ENCODE assay signal across 28 cellular contexts in the genomic region with DNA sequence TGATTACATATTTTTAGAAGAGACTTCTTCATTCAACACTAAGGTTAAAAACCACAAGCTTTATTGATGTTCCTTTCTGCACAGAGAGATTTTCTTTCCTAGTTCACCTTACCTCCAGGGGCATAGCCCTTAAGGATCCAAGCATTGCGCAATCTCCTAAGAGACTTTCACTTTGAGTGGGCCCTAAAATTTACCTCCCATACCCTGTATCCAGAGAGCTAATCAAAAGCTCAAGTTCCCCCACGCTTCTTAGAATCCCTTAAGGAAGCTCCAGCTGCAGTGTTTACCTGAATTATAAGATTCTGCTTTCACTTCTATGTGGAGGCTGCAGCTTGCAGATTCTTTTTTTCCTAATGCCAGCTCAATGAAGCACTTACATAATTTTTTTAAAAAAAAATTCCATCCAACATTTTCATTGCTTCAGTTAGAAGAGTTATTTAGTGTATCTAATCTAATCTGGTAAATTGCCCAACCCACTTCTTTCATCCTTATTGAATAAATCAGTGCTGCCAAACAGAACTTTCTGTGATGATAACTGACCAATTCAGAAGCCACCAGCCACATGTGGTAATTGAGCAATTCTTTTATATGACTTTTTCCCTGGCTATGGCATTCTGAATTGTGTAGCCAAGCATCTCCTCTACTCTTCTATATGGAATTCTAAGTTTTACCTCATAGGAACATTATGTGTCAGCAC. TPM values are rescaled to one million over a fixed set of nuclear protein-coding genes. Genes with fewer than 3 reads are reported as not detected.
DNase-seq lines count a peak whose midpoint lies in the region; ATAC-seq, FAIRE-seq and TF ChIP-seq lines count a peak whose summit lies in the region.
"Had no signal": no experiment of that assay in that cellular context is flagged by ENCODE, and none has a peak within 500 bp of the region (broad histone marks: within the 10 kb centered on the region; RNA-seq: fewer than 3 reads in every experiment).

No MANE protein-coding gene starts in this region.

- no TSS peak for BruUV-seq in IMR-90 (replicated peaks; lab: Mats Ljungman, UMichigan)
- no TSS peak for BruUV-seq in mammary epithelial cell (replicated peaks; lab: Mats Ljungman, UMichigan)

- FAIRE-seq in GM12892 (lab: Jason Lieb, UNC), result no peak

- no peak overlapping the region for H2BK20ac ChIP-seq in IMR-90 (ENCODE audit: low read depth, low read length)

- H2AK9ac ChIP-seq in IMR-90 (replicated peaks; ENCODE audit: low read depth, low read length, poor library complexity), result no peak overlapping the region

- peaks cover 3% of the 10 kb centered on the region for H3K9me3 Mint-ChIP-seq in osteocyte (ENCODE audit: unreplicated experiment)
- H3K9me3 Mint-ChIP-seq: activated naive CD8-positive, alpha-beta T cell treated with anti-CD3 and anti-CD28 coated beads, Interleukin-2, amount 50 U/mL, for 24 hours; nephron progenitor cell; T-helper 2 cell treated with Interferon-gamma antibody and Interleukin-4, amounts not matched to agents 5 μg/mL and 100 μg/mL, for 36 hours had no signal

- H4K91ac ChIP-seq in IMR-90 (ENCODE audit: insufficient read depth, low read depth, low read length), result no peak overlapping the region

- no peak overlapping the region for H3K4me3 Mint-ChIP-seq in osteocyte (ENCODE audit: unreplicated experiment)
- H3K4me3 Mint-ChIP-seq: activated naive CD8-positive, alpha-beta T cell treated with anti-CD3 and anti-CD28 coated beads, Interleukin-2, amount 50 U/mL, for 24 hours; nephron progenitor cell; T-helper 2 cell treated with Interferon-gamma antibody and Interleukin-4, amounts not matched to agents 5 μg/mL and 100 μg/mL, for 36 hours had no signal

- H3K14ac ChIP-seq in IMR-90 (replicated peaks; ENCODE audit: low read depth, low read length), result no peak overlapping the region

- no peak overlapping the region for H3K9ac ChIP-seq in IMR-90 (ENCODE audit: low read depth, low read length)
- no peak overlapping the region for H3K9ac ChIP-seq in mammary epithelial cell (ENCODE audit: insufficient read depth, low read length)

- H3K56ac ChIP-seq in IMR-90 (ENCODE audit: extremely low read depth, insufficient read depth, low read length), result no peak overlapping the region

- no peaks in the 10 kb centered on the region for H4K20me1 ChIP-seq in IMR-90 (ENCODE audit: insufficient read depth, low read length)
- H4K20me1 ChIP-seq in mammary epithelial cell (ENCODE audit: insufficient read depth, low read length), result no peaks in the 10 kb centered on the region

- no peak overlapping the region for H2BK5ac ChIP-seq in IMR-90 (ENCODE audit: low read depth, low read length, poor library complexity, severe bottlenecking)

- ATAC-seq in IMR-90 (ENCODE audit: low read depth), result no peak
- ATAC-seq: activated naive CD8-positive, alpha-beta T cell treated with anti-CD3 and anti-CD28 coated beads, Interleukin-2, amount 50 U/mL, for 24 hours; Right ventricle myocardium inferior had no signal

- H3K4me3 ChIP-seq in IMR-90 (ENCODE audit: insufficient read depth, low read depth, low read length) (no peak overlapping the region), mammary epithelial cell (replicated peaks in 1 of 3; ENCODE audit: insufficient read depth in 1 of 3, low read depth in 2 of 3, low read length in 3 of 3) (peak overlapping the region in 1 of 3 experiments; percentile 10)
- H3K4me3 ChIP-seq: lung, ovary, right atrium auricular region, spleen, tibial nerve had no signal

- no CpG with 5 or more reads among the region's 2 CpGs for WGBS in IMR-90 (ENCODE audit: extremely low coverage in 2 of 2, insufficient read length in 1 of 2), 2 experiments
- 4% methylated on average over 2 of the region's 2 CpGs for WGBS in mammary epithelial cell (ENCODE audit: low coverage, missing lambda C conversion rate)

- H3K4me1 Mint-ChIP-seq in osteocyte (ENCODE audit: unreplicated experiment), result no peaks in the 10 kb centered on the region
- H3K4me1 Mint-ChIP-seq: activated naive CD8-positive, alpha-beta T cell treated with anti-CD3 and anti-CD28 coated beads, Interleukin-2, amount 50 U/mL, for 24 hours; nephron progenitor cell had no signal

- no peaks in the 10 kb centered on the region for H3K27me3 Mint-ChIP-seq in osteocyte (ENCODE audit: unreplicated experiment)

- H3K27me3 ChIP-seq in IMR-90 (ENCODE audit: control insufficient read depth, insufficient read depth, low read length) (no peaks in the 10 kb centered on the region), mammary epithelial cell (ENCODE audit: insufficient read depth, low read length) (no peaks in the 10 kb centered on the region)
- H3K27me3 ChIP-seq: brain microvascular endothelial cell, ovary, right atrium auricular region, spleen, tibial nerve had no signal

- intact Hi-C loops in IMR-90 (cut with micrococcal nuclease), result no loop called here
- intact Hi-C loops in mammary epithelial cell (cut with micrococcal nuclease), result loop anchor here (5.0 kb wide), 1 partner anchor 48 kb away; no protein-coding TSS in a partner anchor

- TF ChIP-seq CTCF in IMR-90 (conservative IDR thresholded peaks at IDR 0.05; ENCODE audit: low read depth, low read length) (no peak), mammary epithelial cell (conservative IDR thresholded peaks at IDR 0.05 in 1 of 2, IDR thresholded peaks at IDR 0.05 in 1 of 2; ENCODE audit: extremely low read depth in 1 of 2, insufficient read depth in 1 of 2, low read depth in 1 of 2, low read length in 2 of 2) (no peak), osteocyte (IDR thresholded peaks at IDR 0.05) (no peak)

- POLR2A ChIA-PET in IMR-90 (lab: Charles Lee; ENCODE audit: unreplicated experiment), result no interaction called here

- TF ChIP-seq POLR2A in IMR-90 (IDR thresholded peaks at IDR 0.05; ENCODE audit: low read depth, low read length) (no peak), GM12892 (IDR thresholded peaks at IDR 0.05; ENCODE audit: low read depth, low read length) (no peak)

- DNase-seq in IMR-90 (no peak), NCI-H226 (peak; percentile 34), mammary epithelial cell (no peak), putamen (ENCODE audit: low spot score) (peak; percentile 73), osteocyte (ENCODE audit: extremely low spot score, unreplicated experiment) (no peak), GM12892 (ENCODE audit: insufficient read length) (no peak)
- DNase-seq in activated T-cell treated with anti-CD3 and anti-CD28 coated beads, Interleukin-2, amount 50 U/mL, for 48 hours, result no peak
- DNase-seq: activated CD4-positive, alpha-beta T cell treated with anti-CD3 and anti-CD28 coated beads for 4 hours; activated CD8-positive, alpha-beta memory T cell treated with anti-CD3 and anti-CD28 coated beads for 24 hours; activated gamma-delta T cell treated with Interleukin-2 at 50 U/mL for 16 hours; activated naive CD8-positive, alpha-beta T cell treated with anti-CD3 and anti-CD28 coated beads, Interleukin-2, amount 50 U/mL, for 24 hours; activated T-cell treated with anti-CD3 and anti-CD28 coated beads, Interleukin-2, amount 50 U/mL, for 1 hour; brain microvascular endothelial cell; effector CD4-positive, alpha-beta T cell; foreskin fibroblast; NCI-H1417 treated with DMSO at 0.1 percent for 48 hours; NCI-H2081 treated with DMSO at 0.1 percent for 48 hours; nephron progenitor cell; ovary; spleen; stimulated activated CD4-positive, alpha-beta T cell treated with anti-CD3 and anti-CD28 coated beads, Interleukin-2, amount 100 ng/mL, for 48 hours had no signal

- no peaks in the 10 kb centered on the region for H3K79me1 ChIP-seq in IMR-90 (ENCODE audit: low read depth in 1 of 2, low read length in 2 of 2)

- H3K23ac ChIP-seq in IMR-90 (ENCODE audit: low read depth, low read length), result no peak overlapping the region

- H3K4me2 ChIP-seq in IMR-90 (ENCODE audit: low read depth, low read length), result no peak overlapping the region
- peak overlapping the region; percentile 77 for H3K4me2 ChIP-seq in mammary epithelial cell (ENCODE audit: insufficient read depth, low read depth, low read length)

- H2AFZ ChIP-seq in IMR-90 (replicated peaks; ENCODE audit: low read length, poor library complexity) (no peak overlapping the region), mammary epithelial cell (ENCODE audit: low read depth, low read length) (peak overlapping the region; percentile 60)

- in situ Hi-C loops in IMR-90 (cut with MboI; ENCODE audit: low sequenced_read_pairs) (no loop called here), mammary epithelial cell (cut with MboI; ENCODE audit: low sequenced_read_pairs in 2 of 2) (no loop called here)

- no peak for TF ChIP-seq RAD21 in IMR-90 (IDR thresholded peaks at IDR 0.05; ENCODE audit: low read length)

- H4K8ac ChIP-seq in IMR-90 (ENCODE audit: low read depth in 2 of 2, low read length in 2 of 2), result no peak overlapping the region

- H3K36me3 ChIP-seq in IMR-90 (ENCODE audit: control insufficient read depth, insufficient read depth, low read length) (no peaks in the 10 kb centered on the region), mammary epithelial cell (ENCODE audit: insufficient read depth, low read length) (no peaks in the 10 kb centered on the region)
- H3K36me3 ChIP-seq: brain microvascular endothelial cell, ovary, right atrium auricular region, spleen, tibial nerve had no signal

- H3K9me3 ChIP-seq in IMR-90 (ENCODE audit: control insufficient read depth, insufficient read depth, low read length) (no peaks in the 10 kb centered on the region), mammary epithelial cell (replicated peaks; ENCODE audit: insufficient read depth, low read length) (no peaks in the 10 kb centered on the region)
- H3K9me3 ChIP-seq: ovary, right atrium auricular region, spleen, tibial nerve had no signal

- H3K36me3 Mint-ChIP-seq in osteocyte (ENCODE audit: unreplicated experiment), result no peaks in the 10 kb centered on the region

- H2AK5ac ChIP-seq in IMR-90 (ENCODE audit: low read depth, low read length), result no peak overlapping the region

- no peak overlapping the region for H3K18ac ChIP-seq in IMR-90 (ENCODE audit: low read depth, low read length)

- H3K4me1 ChIP-seq in IMR-90 (ENCODE audit: control insufficient read depth, insufficient read depth, low read length) (no peaks in the 10 kb centered on the region), mammary epithelial cell (ENCODE audit: insufficient read depth, low read length) (peaks cover 19% of the 10 kb centered on the region)
- H3K4me1 ChIP-seq: right atrium auricular region, spleen, tibial nerve had no signal

- CTCF ChIA-PET in IMR-90 (lab: Yijun Ruan, JAX), result interaction anchor here (1.0 to 1.4 kb wide), 2 partner anchors 21 to 123 kb away, joined by 3 to 4 read pairs; no protein-coding TSS in a partner anchor
- CTCF ChIA-PET in mammary epithelial cell (lab: Charles Lee; ENCODE audit: low non-redundant PET), result no interaction called here

- H3K9me1 ChIP-seq in IMR-90 (ENCODE audit: insufficient read depth, low read length), result no peaks in the 10 kb centered on the region

- no peak overlapping the region for H3K4ac ChIP-seq in IMR-90 (ENCODE audit: low read depth, low read length)

- H3K79me2 ChIP-seq in mammary epithelial cell (ENCODE audit: insufficient read depth, low read length), result no peaks in the 10 kb centered on the region

- dilution Hi-C loops in IMR-90 (cut with HindIII; ENCODE audit: low sequenced_read_pairs, unreplicated experiment), result no loop called here
- dilution Hi-C loops in mammary epithelial cell (cut with HindIII; ENCODE audit: low sequenced_read_pairs), result loop anchor here (25.0 kb wide), 1 partner anchor 303 kb away; no protein-coding TSS in a partner anchor

- no peak overlapping the region for H2BK120ac ChIP-seq in IMR-90 (ENCODE audit: low read depth, low read length)

- H3K27ac Mint-ChIP-seq in osteocyte (ENCODE audit: unreplicated experiment), result no peak overlapping the region
- H3K27ac Mint-ChIP-seq: activated naive CD8-positive, alpha-beta T cell treated with anti-CD3 and anti-CD28 coated beads, Interleukin-2, amount 50 U/mL, for 24 hours; nephron progenitor cell; T-helper 2 cell treated with Interferon-gamma antibody and Interleukin-4, amounts not matched to agents 5 μg/mL and 100 μg/mL, for 36 hours had no signal

- H4K5ac ChIP-seq in IMR-90 (ENCODE audit: low read depth, low read length), result no peak overlapping the region

- no peak overlapping the region for H3K27ac ChIP-seq in IMR-90 (ENCODE audit: insufficient read depth, low read length)
- H3K27ac ChIP-seq in mammary epithelial cell (ENCODE audit: insufficient read depth, low read depth, low read length), result peak overlapping the region; percentile 38
- H3K27ac ChIP-seq: brain microvascular endothelial cell, C4-2B, ovary, right atrium auricular region, spleen, tibial nerve, VCaP had no signal

- no peak overlapping the region for H2BK15ac ChIP-seq in IMR-90 (ENCODE audit: low read depth, low read length)

RNA-seq across cellular contexts. Expression of gene SPTLC3, which starts 24.6 kb away (rescaled TPM):
- total RNA-seq in IMR-90 (2012; rRNA removed) (1.4 and 1.6 TPM in 2 replicates), mammary epithelial cell (10 to 100 TPM; 10.1 to 12.5 TPM), osteocyte (5.0 and 5.8 TPM in 2 replicates)
- polyA plus RNA-seq in IMR-90 (2012; rRNA removed) (0.44 and 0.56 TPM in 2 replicates), mammary epithelial cell (3.6 TPM)
- polyA plus RNA-seq in IMR-90 (2012; cell fraction: cytosol; rRNA removed), result 0.13 and 0.15 TPM in 2 replicates
- 0.13 and 0.55 TPM in 2 replicates for polyA plus RNA-seq in IMR-90 (2012; cell fraction: nucleus; rRNA removed; ENCODE audit: low replicate concordance)
- 6.3 TPM for polyA minus RNA-seq in mammary epithelial cell
- not detected for polyA plus RNA-seq in GM12892 (2012; ENCODE audit: missing spikeins)

Comparison
In these comparisons a context has a peak if more than half of its experiments do, and no peak if none do; other contexts are left out.
1. DNase-seq: peak in NCI-H226 (single experiment) and putamen (single experiment); none in IMR-90 (single experiment), mammary epithelial cell (single experiment), osteocyte (single experiment), GM12892 (single experiment) and activated T-cell treated with anti-CD3 and anti-CD28 coated beads, Interleukin-2, amount 50 U/mL, for 48 hours (0 of 2).